ENCODE assay signal across 10 cellular contexts in genomic region chr1:145287556-145287953, GRCh38. TPM values are rescaled to one million over a fixed set of nuclear protein-coding genes. Genes with fewer than 3 reads are reported as not detected.
DNase-seq lines count a peak whose midpoint lies in the region; ATAC-seq, FAIRE-seq and TF ChIP-seq lines count a peak whose summit lies in the region.
"Not testable (repeated sequence)": the region's sequence is repeated elsewhere in the genome, so short reads cannot be mapped to it uniquely, and the experiment has no call there.
"Had no signal": no experiment of that assay in that cellular context is flagged by ENCODE, and none has a peak within 500 bp of the region (broad histone marks: within the 10 kb centered on the region; RNA-seq: fewer than 3 reads in every experiment).

No MANE protein-coding gene starts in this region.

- H3K9me3 Mint-ChIP-seq in natural killer cell treated with Interleukin-12 subunit alpha and Interleukin-12 subunit beta and Interleukin-15 and Interleukin-18, amount 100 ng/mL, for 72 hours = not testable (repeated sequence)

- peak overlapping the region; percentile 80 for H3K4me3 Mint-ChIP-seq in natural killer cell treated with Interleukin-12 subunit alpha and Interleukin-12 subunit beta and Interleukin-15 and Interleukin-18, amount 100 ng/mL, for 72 hours

- H3K27me3 Mint-ChIP-seq in natural killer cell treated with Interleukin-12 subunit alpha and Interleukin-12 subunit beta and Interleukin-15 and Interleukin-18, amount 100 ng/mL, for 72 hours = not testable (repeated sequence)

- peak in 1 of 2 experiments; percentile 93; a peak in 3 of 6 replicates for ATAC-seq in A549
- not testable (repeated sequence) for ATAC-seq in left cardiac atrium; natural killer cell treated with Interleukin-12 subunit alpha and Interleukin-12 subunit beta and Interleukin-15 and Interleukin-18, amount 100 ng/mL, for 72 hours

- H3K4me2 ChIP-seq in A549 = peak overlapping the region; percentile 51; the same call in 1 of the 3 replicates

- not testable (repeated sequence) for TF ChIP-seq EP300 in A549 (IDR thresholded peaks at IDR 0.05)

- CTCF ChIA-PET in A549 (lab: Yijun Ruan, JAX) = not testable (repeated sequence)

- peak; percentile 25; the same call in 1 of the 2 replicates for TF ChIP-seq POLR2A in A549 (IDR thresholded peaks at IDR 0.05; ENCODE audit: low read length)
- not testable (repeated sequence) for TF ChIP-seq POLR2A in H54 (IDR thresholded peaks at IDR 0.05; ENCODE audit: low read depth, low read length); Peyer's patch (IDR thresholded peaks at IDR 0.05)

- peak overlapping the region; percentile 82 to 92 for H3K27ac Mint-ChIP-seq in natural killer cell treated with Interleukin-12 subunit alpha and Interleukin-12 subunit beta and Interleukin-15 and Interleukin-18, amount 100 ng/mL, for 72 hours

- not testable (repeated sequence) for H3K36me3 Mint-ChIP-seq in natural killer cell treated with Interleukin-12 subunit alpha and Interleukin-12 subunit beta and Interleukin-15 and Interleukin-18, amount 100 ng/mL, for 72 hours

- H3K27me3 ChIP-seq in Peyer's patch = not testable (repeated sequence)

- not testable (repeated sequence) for H3K9me3 ChIP-seq in A549, Peyer's patch

- TF ChIP-seq CTCF in A549 (IDR thresholded peaks at IDR 0.05) = not testable (repeated sequence)
- TF ChIP-seq CTCF in Peyer's patch (IDR thresholded peaks at IDR 0.05) (peak in 3 of 6 experiments; percentile 19 to 27 (median 25)), cardiac fibroblast (IDR thresholded peaks at IDR 0.05; ENCODE audit: low read depth, low read length) (peak; percentile 9)

- not testable (repeated sequence) for H3K4me1 Mint-ChIP-seq in natural killer cell treated with Interleukin-12 subunit alpha and Interleukin-12 subunit beta and Interleukin-15 and Interleukin-18, amount 100 ng/mL, for 72 hours (ENCODE audit: low read depth in 2 of 2)

- not testable (repeated sequence) for TF ChIP-seq RAD21 in A549 (conservative IDR thresholded peaks at IDR 0.05 in 1 of 2, IDR thresholded peaks at IDR 0.05 in 1 of 2)

- 0% methylated on average over 2 of the region's 24 CpGs for WGBS in A549 (ENCODE audit: missing lambda C conversion rate)

- H3K36me3 ChIP-seq in Peyer's patch = not testable (repeated sequence)

- POLR2A ChIA-PET in A549 (lab: Yijun Ruan, JAX) = not testable (repeated sequence)

- not testable (repeated sequence) for FAIRE-seq in A549 (lab: Jason Lieb, UNC)
- peak; percentile 84 for FAIRE-seq in H54 (lab: Jason Lieb, UNC)

- H3K4me3 ChIP-seq in A549 (peak overlapping the region; percentile 51), Peyer's patch (peak overlapping the region; percentile 35 to 44 (median 43)), cardiac fibroblast (replicated peaks in 1 of 2; ENCODE audit: low read depth in 2 of 2, low read length in 2 of 2) (peak overlapping the region; percentile 36 to 46)

- intact Hi-C loops in left cardiac atrium (cut with DNase I) = not testable (repeated sequence)

- not testable (repeated sequence) for H3K4me1 ChIP-seq in A549, Peyer's patch

- DNase-seq in A549 (ENCODE audit: low read depth in 1 of 2, low spot score in 1 of 2) = peak; percentile 10 to 92
- peak; percentile 12 for DNase-seq in H54 (ENCODE audit: insufficient read length, low spot score)
- peak; percentile 49 to 83 (median 66) for DNase-seq in Peyer's patch
- DNase-seq in activated CD8-positive, alpha-beta memory T cell treated with anti-CD3 and anti-CD28 coated beads, Interleukin-2, amount 50 U/mL, for 4 hours = peak; percentile 65
- DNase-seq in cardiac fibroblast (ENCODE audit: low read depth in 2 of 2) = peak; percentile 57 to 85
- peak; percentile 31 for DNase-seq in left cardiac atrium
- DNase-seq in natural killer cell treated with Interleukin-12 subunit alpha and Interleukin-12 subunit beta and Interleukin-15 and Interleukin-18, amount 100 ng/mL, for 72 hours (ENCODE audit: low spot score) = peak; percentile 68
- DNase-seq in stimulated activated CD4-positive, alpha-beta T cell treated with anti-CD3 and anti-CD28 coated beads, Interleukin-4, amount 100 ng/mL, for 4 hours = peak; percentile 66 to 77

- H3K27ac ChIP-seq in A549 = peak overlapping the region; percentile 68 to 87
- peak overlapping the region in 2 of 4 donors; percentile 17 to 72 for H3K27ac ChIP-seq in Peyer's patch

TF ChIP-seq in A549, 52 proteins besides CTCF, POLR2A, EP300 and RAD21:
- TF ChIP-seq CEBPB (IDR thresholded peaks at IDR 0.05) = peak in 1 of 2 experiments; percentile 76; a peak in 3 of 4 replicates
- TF ChIP-seq SREBF2 (IDR thresholded peaks at IDR 0.05) = peak; percentile 76
- TF ChIP-seq JUN (IDR thresholded peaks at IDR 0.05) = 0 out of 5 replicates have a peak, but pooled peaks of 1 of the 2 experiments have one; percentile 20
- TF ChIP-seq PHF8 (IDR thresholded peaks at IDR 0.05; ENCODE audit: borderline replicate concordance, low read depth) = peak; percentile 46; the same call in 1 of the 2 replicates

RNA-seq across cellular contexts. Expression of gene PPIAL4D, which starts 45.6 kb away (rescaled TPM):
- polyA plus RNA-seq in A549 (2011; rRNA removed) = not detected in 2 replicates
- not detected in 2 replicates for polyA plus RNA-seq in A549 (2012; cell fraction: cytosol; rRNA removed)
- not detected in 2 replicates for polyA plus RNA-seq in A549 (2012; cell fraction: nucleus; rRNA removed)
- polyA plus RNA-seq in A549 (2017; fragmentation: RNase III; extraction: RNeasy Plus Mini Kit Qiagen cat#74134 plus additional on column Dnase treatment) = not detected in 3 replicates
- not detected in 2 replicates for polyA minus RNA-seq in A549 (2011; rRNA and poly(A)+ RNA removed)
- total RNA-seq in Peyer's patch = not detected
- not detected for total RNA-seq in left cardiac atrium
- not detected for total RNA-seq in natural killer cell treated with Interleukin-12 subunit alpha and Interleukin-12 subunit beta and Interleukin-15 and Interleukin-18, amount 100 ng/mL, for 72 hours
- total RNA-seq: gastrocnemius medialis, OCI-LY7 had no signal

Comparison
In these comparisons a context has a peak if more than half of its experiments do, and no peak if none do; other contexts are left out.
1. DNase-seq: peak in every context shown above with its lines; median percentile 72 in stimulated activated CD4-positive, alpha-beta T cell treated with anti-CD3 and anti-CD28 coated beads, Interleukin-4, amount 100 ng/mL, for 4 hours; 71 in cardiac fibroblast; 68 in natural killer cell treated with Interleukin-12 subunit alpha and Interleukin-12 subunit beta and Interleukin-15 and Interleukin-18, amount 100 ng/mL, for 72 hours; 66 in Peyer's patch; 65 in activated CD8-positive, alpha-beta memory T cell treated with anti-CD3 and anti-CD28 coated beads, Interleukin-2, amount 50 U/mL, for 4 hours; 51 in A549; 31 in left cardiac atrium; 12 in H54.